In genomic region chr5:77981820-77982219, GRCh38 we compare ENCODE assay signal across 32 cellular contexts.
DNase-seq lines count a peak whose midpoint lies in the region; ATAC-seq, FAIRE-seq and TF ChIP-seq lines count a peak whose summit lies in the region.
"Had no signal": no experiment of that assay in that cellular context is flagged by ENCODE, and none has a peak within 500 bp of the region (broad histone marks: within the 10 kb centered on the region; RNA-seq: fewer than 3 reads in every experiment).

No MANE protein-coding gene starts in this region.

- no peak overlapping the region for H3K4me3 ChIP-seq in Caco-2 (ENCODE audit: low read depth, low read length)
- no peak overlapping the region for H3K4me3 ChIP-seq in Panc1 (ENCODE audit: low read depth in 2 of 2, low read length in 2 of 2)
- H3K4me3 ChIP-seq in epithelial cell of proximal tubule (ENCODE audit: low read depth, low read length): no peak overlapping the region
- H3K4me3 ChIP-seq: BLaER1 treated with 17β-estradiol and CSF1 and Interleukin-3, amounts not matched to agents 10 nM and 100 nM; cardiac muscle cell; coronary artery; HAP-1; left ventricle myocardium inferior; PC-9; tibial artery; vagina had no signal

- H3K27me3 Mint-ChIP-seq in Caco-2 (ENCODE audit: insufficient read depth, unreplicated experiment): no peaks in the 10 kb centered on the region

- in situ Hi-C loops in GM13977 (cut with MboI; ENCODE audit: low pct_unique_long_range_greater_than_20kb, low sequenced_read_pairs, unreplicated experiment) (loop anchor here (25.0 kb wide), 1 partner anchor 345 kb away; the partner anchor contains the start of gene OTP), Panc1 (cut with HindIII; ENCODE audit: low pct_unique_long_range_greater_than_20kb, low sequenced_read_pairs) (no loop called here)

- POLR2A ChIA-PET in Caco-2 (lab: Charles Lee): no interaction called here
- POLR2A ChIA-PET in Panc1 (lab: Charles Lee): no interaction called here

- no peak overlapping the region for H3K27ac ChIP-seq in Panc1 (ENCODE audit: low read length)
- H3K27ac ChIP-seq: BLaER1 treated with 17β-estradiol and CSF1 and Interleukin-3, amounts not matched to agents 10 nM and 100 nM; cardiac muscle cell; coronary artery; left ventricle myocardium inferior; PC-9; vagina; WERI-Rb-1 had no signal

- TF ChIP-seq CTCF in Caco-2 (IDR thresholded peaks at IDR 0.05; ENCODE audit: insufficient read depth in 1 of 2, low read depth in 1 of 2, low read length in 1 of 2, severe bottlenecking in 1 of 2, unreplicated experiment in 1 of 2) (no peak), GM13977 (IDR thresholded peaks at IDR 0.05; ENCODE audit: extremely low read depth, insufficient read depth, missing control alignments) (peak; percentile 17), Panc1 (IDR thresholded peaks at IDR 0.05) (peak; percentile 37), epithelial cell of proximal tubule (conservative IDR thresholded peaks at IDR 0.05; ENCODE audit: low read depth, low read length) (peak; percentile 21)

- H3K4me1 Mint-ChIP-seq in Caco-2 (ENCODE audit: low read depth, unreplicated experiment): peaks cover 14% of the 10 kb centered on the region
- H3K4me1 Mint-ChIP-seq: activated CD4-positive, alpha-beta T cell treated with anti-CD3 and anti-CD28 coated beads, Interleukin-2, amount 10 ng/mL, durations not matched to agents 7 days and 5 days; activated naive CD8-positive, alpha-beta T cell treated with anti-CD3 and anti-CD28 coated beads, Interleukin-2, amount 10 ng/mL, durations not matched to agents 7 days and 5 days had no signal

- H3K4me1 ChIP-seq in Caco-2 (peaks cover 10% of the 10 kb centered on the region; the same call in 1 of the 2 replicates), Panc1 (ENCODE audit: control insufficient read depth, insufficient read depth, low read length) (no peaks in the 10 kb centered on the region)
- H3K4me1 ChIP-seq: BLaER1 treated with 17β-estradiol and CSF1 and Interleukin-3, amounts not matched to agents 10 nM and 100 nM; HAP-1; vagina had no signal

- no peak for FAIRE-seq in GM19239 (lab: Jason Lieb, UNC)
- FAIRE-seq: keratinocyte had no signal

- H3K36me3 ChIP-seq in Caco-2 (ENCODE audit: control insufficient read depth, insufficient read depth, low read length) (no peaks in the 10 kb centered on the region), Panc1 (ENCODE audit: control insufficient read depth, insufficient read depth, low read length) (no peaks in the 10 kb centered on the region)
- H3K36me3 ChIP-seq: BLaER1 treated with 17β-estradiol and CSF1 and Interleukin-3, amounts not matched to agents 10 nM and 100 nM; cardiac muscle cell; HAP-1; left ventricle myocardium inferior; tibial artery; vagina; WERI-Rb-1 had no signal

- peak overlapping the region; percentile 21 for H3K27ac Mint-ChIP-seq in Caco-2 (ENCODE audit: unreplicated experiment)
- H3K27ac Mint-ChIP-seq: activated CD4-positive, alpha-beta T cell treated with anti-CD3 and anti-CD28 coated beads, Interleukin-2, amount 10 ng/mL, durations not matched to agents 7 days and 5 days; activated naive CD8-positive, alpha-beta T cell treated with anti-CD3 and anti-CD28 coated beads, Interleukin-2, amount 10 ng/mL, durations not matched to agents 7 days and 5 days had no signal

- CTCF ChIA-PET in Caco-2 (lab: Charles Lee): no interaction called here
- CTCF ChIA-PET in Panc1 (lab: Charles Lee): no interaction called here

- no peak for DNase-seq in Caco-2
- DNase-seq in GM13977 (ENCODE audit: low spot score): no peak
- no peak for DNase-seq in Panc1 (ENCODE audit: low read depth, low spot score)
- no peak for DNase-seq in epithelial cell of proximal tubule (ENCODE audit: low read depth)
- no peak for DNase-seq in GM03348 (ENCODE audit: low spot score)
- no peak for DNase-seq in GM19239 (ENCODE audit: insufficient read length, low spot score)
- DNase-seq: activated CD4-positive, alpha-beta T cell treated with anti-CD3 and anti-CD28 coated beads, Interleukin-2, amount 10 ng/mL, durations not matched to agents 7 days and 5 days; activated gamma-delta T cell treated with Interleukin-2 at 50 U/mL for 16 hours; activated naive CD8-positive, alpha-beta T cell treated with anti-CD3 and anti-CD28 coated beads, Interleukin-2, amount 10 ng/mL, durations not matched to agents 7 days and 5 days; activated T-cell treated with anti-CD3 and anti-CD28 coated beads, Interleukin-2, amount 50 U/mL, for 1 hour; aorta; DMS79 treated with DMSO at 0.1 percent for 48 hours; effector memory CD4-positive, alpha-beta T cell; erythroblast; head of caudate nucleus; Kasumi-1; left ventricle myocardium inferior; mesenchymal stem cell; NCI-H146; PC-9; Right ventricle myocardium superior; stimulated activated CD4-positive, alpha-beta T cell treated with anti-CD3 and anti-CD28 coated beads, Interleukin-4, amount 100 ng/mL, for 24 hours; T1000; tibial artery; WERI-Rb-1 had no signal

- intact Hi-C loops in Caco-2 (cut with micrococcal nuclease; ENCODE audit: unreplicated experiment): loop anchor here (5.0 kb wide), 1 partner anchor 420 kb away; no protein-coding TSS in a partner anchor
- intact Hi-C loops in Panc1 (cut with micrococcal nuclease; ENCODE audit: unreplicated experiment): no loop called here

- no peaks in the 10 kb centered on the region for H3K36me3 Mint-ChIP-seq in Caco-2 (ENCODE audit: insufficient read depth, unreplicated experiment)
- H3K36me3 Mint-ChIP-seq: activated naive CD8-positive, alpha-beta T cell treated with anti-CD3 and anti-CD28 coated beads, Interleukin-2, amount 10 ng/mL, durations not matched to agents 7 days and 5 days had no signal

- H3K27me3 ChIP-seq in Caco-2 (replicated peaks; ENCODE audit: control insufficient read depth, insufficient read depth, low read length) (no peaks in the 10 kb centered on the region), Panc1 (ENCODE audit: control insufficient read depth, insufficient read depth, low read length) (no peaks in the 10 kb centered on the region; the same call in 1 of the 2 replicates)
- H3K27me3 ChIP-seq: BLaER1 treated with 17β-estradiol and CSF1 and Interleukin-3, amounts not matched to agents 10 nM and 100 nM; tibial artery; vagina had no signal

- H3K9me3 Mint-ChIP-seq in Caco-2 (ENCODE audit: unreplicated experiment): no peaks in the 10 kb centered on the region
- H3K9me3 Mint-ChIP-seq: activated CD4-positive, alpha-beta T cell treated with anti-CD3 and anti-CD28 coated beads, Interleukin-2, amount 10 ng/mL, durations not matched to agents 7 days and 5 days; activated naive CD8-positive, alpha-beta T cell treated with anti-CD3 and anti-CD28 coated beads, Interleukin-2, amount 10 ng/mL, durations not matched to agents 7 days and 5 days had no signal

- ATAC-seq in Panc1 (peak; percentile 60; the same call in 1 of the 2 replicates), GM21381 (IDR thresholded peaks at IDR 0.05; ENCODE audit: unreplicated experiment) (no peak)

- no peak overlapping the region for H3K4me3 Mint-ChIP-seq in Caco-2 (ENCODE audit: unreplicated experiment)
- H3K4me3 Mint-ChIP-seq: activated CD4-positive, alpha-beta T cell treated with anti-CD3 and anti-CD28 coated beads, Interleukin-2, amount 10 ng/mL, durations not matched to agents 7 days and 5 days; activated naive CD8-positive, alpha-beta T cell treated with anti-CD3 and anti-CD28 coated beads, Interleukin-2, amount 10 ng/mL, durations not matched to agents 7 days and 5 days had no signal

- no peaks in the 10 kb centered on the region for H3K9me3 ChIP-seq in Caco-2
- H3K9me3 ChIP-seq in Panc1 (ENCODE audit: control insufficient read depth, insufficient read depth, low read depth, low read length): no peaks in the 10 kb centered on the region
- H3K9me3 ChIP-seq: BLaER1 treated with 17β-estradiol and CSF1 and Interleukin-3, amounts not matched to agents 10 nM and 100 nM; HAP-1; left ventricle myocardium inferior; tibial artery; vagina had no signal

- no TSS peak for BruUV-seq in Caco-2 (replicated peaks; lab: Mats Ljungman, UMichigan)
- BruUV-seq in Panc1 (replicated peaks; lab: Mats Ljungman, UMichigan): no TSS peak

Comparison
In these comparisons a context has a peak if more than half of its experiments do, and no peak if none do; other contexts are left out.
1. CTCF ChIP-seq: peak in GM13977 (single experiment), Panc1 (single experiment) and epithelial cell of proximal tubule (single experiment); none in Caco-2 (0 of 2).